ENCODE assay signal across 8 cellular contexts in genomic region chr18:35267809-35268208, GRCh38. TPM values are rescaled to one million over a fixed set of nuclear protein-coding genes. Genes with fewer than 3 reads are reported as not detected.
DNase-seq lines count a peak whose midpoint lies in the region; ATAC-seq, FAIRE-seq and TF ChIP-seq lines count a peak whose summit lies in the region.

No MANE protein-coding gene starts in this region.

- no peaks in the 10 kb centered on the region for H4K20me1 ChIP-seq in GM12878 (ENCODE audit: control insufficient read depth, insufficient read depth)

- POLR2A ChIA-PET in activated CD4-positive, alpha-beta T cell treated with anti-CD3 and anti-CD28 coated beads for 36 hours (lab: Charles Lee) = interaction anchor here (1.0 kb wide), 1 partner anchor 22 kb away, joined by 4 read pairs; the partner anchor contains the start of gene ZSCAN30
- POLR2A ChIA-PET in GM12878 (lab: Charles Lee) = interaction anchor here (0.7 kb wide), 1 partner anchor 22 kb away, joined by 3 read pairs; the partner anchor contains the start of gene ZSCAN30

- peak overlapping the region; percentile 80 for H3K4me3 Mint-ChIP-seq in activated CD4-positive, alpha-beta T cell treated with anti-CD3 and anti-CD28 coated beads for 36 hours

- no peak for TF ChIP-seq POLR2A in GM12878 (IDR thresholded peaks at IDR 0.05; ENCODE audit: low read depth, low read length)
- TF ChIP-seq POLR2A in right lobe of liver (IDR thresholded peaks at IDR 0.05) = no peak
- no peak for TF ChIP-seq POLR2A in thyroid gland (IDR thresholded peaks at IDR 0.05)
- no peak for TF ChIP-seq POLR2A in GM18505 (IDR thresholded peaks at IDR 0.05; ENCODE audit: borderline replicate concordance, extremely low read depth, insufficient read depth, insufficient read length)

- H3K36me3 ChIP-seq in GM12878 (ENCODE audit: control insufficient read depth in 2 of 2, insufficient read depth in 2 of 2, low read length in 1 of 2) = 0 out of 4 replicates have a peak, but pooled peaks cover 0 to 1% of the 10 kb centered on the region in 2 experiments
- no peaks in the 10 kb centered on the region for H3K36me3 ChIP-seq in right lobe of liver
- peaks cover 0 to 6% of the 10 kb centered on the region in 2 donors for H3K36me3 ChIP-seq in thyroid gland

- WGBS in GM12878 (ENCODE audit: insufficient coverage, insufficient replicate concordance, low lambda C conversion rate, missing lambda C conversion rate) = 72% methylated on average over 30 of the region's 30 CpGs
- WGBS in right lobe of liver (ENCODE audit: insufficient coverage, low coverage, low lambda C conversion rate, missing lambda C conversion rate) = 29% methylated on average over 22 of the region's 30 CpGs
- WGBS in thyroid gland, 2 donors = 57 to 65% methylated on average over 25 to 30 of the region's 30 CpGs

- ATAC-seq in activated CD4-positive, alpha-beta T cell treated with anti-CD3 and anti-CD28 coated beads for 36 hours = no peak
- no peak for ATAC-seq in GM12878
- peak in 3 of 4 donors; percentile 14 to 31 (median 17) for ATAC-seq in right lobe of liver
- ATAC-seq in GM18505 (IDR thresholded peaks at IDR 0.05; ENCODE audit: unreplicated experiment) = no peak

- H3K4me1 ChIP-seq in GM12878 (ENCODE audit: control insufficient read depth, insufficient read depth, low read length) (no peaks in the 10 kb centered on the region), right lobe of liver (no peaks in the 10 kb centered on the region), thyroid gland (peaks cover 0 to 6% of the 10 kb centered on the region in 2 donors)

- H3K9me3 ChIP-seq in GM12878 (replicated peaks; ENCODE audit: control insufficient read depth, insufficient read depth, low read length) (peaks cover 11% of the 10 kb centered on the region; the same call in 2 of the 3 replicates), right lobe of liver (peaks cover 0 to 6% (median 0%) of the 10 kb centered on the region in 4 donors), thyroid gland (no peaks in the 10 kb centered on the region)

- H3K9me3 Mint-ChIP-seq in activated CD4-positive, alpha-beta T cell treated with anti-CD3 and anti-CD28 coated beads for 36 hours (ENCODE audit: low read depth) = peaks cover 13% of the 10 kb centered on the region

- in situ Hi-C loops in GM12878 (cut with MboI) = no loop called here

- SMC1A ChIA-PET in GM12878 (lab: Charles Lee; ENCODE audit: uncharacterized antibody, unreplicated experiment) = no interaction called here

- peak overlapping the region; percentile 30; the same call in 1 of the 2 replicates for H3K4me2 ChIP-seq in GM12878 (ENCODE audit: control insufficient read depth, insufficient read depth)

- H3K27me3 Mint-ChIP-seq in activated CD4-positive, alpha-beta T cell treated with anti-CD3 and anti-CD28 coated beads for 36 hours = no peaks in the 10 kb centered on the region

- H3K27me3 ChIP-seq in GM12878 (replicated peaks in 1 of 2; ENCODE audit: control insufficient read depth in 2 of 2, insufficient read depth in 2 of 2, low read length in 1 of 2) (no peaks in the 10 kb centered on the region), right lobe of liver (no peaks in the 10 kb centered on the region), thyroid gland (no peaks in the 10 kb centered on the region)

- intact Hi-C loops in activated CD4-positive, alpha-beta T cell treated with anti-CD3 and anti-CD28 coated beads for 36 hours (cut with DNase I, micrococcal nuclease) = loop anchor here (1.0 to 2.0 kb wide), 5 partner anchors 21 to 76 kb away; partner anchors contain the start of genes ZNF397 (in 2 of the 2), ZNF24 (in 1 of the 2) and ZSCAN30 (in 1 of the 2)
- intact Hi-C loops in GM12878 (cut with micrococcal nuclease; ENCODE audit: unreplicated experiment) (no loop called here), right lobe of liver (cut with DNase I) (no loop called here), thyroid gland (cut with DNase I) (no loop called here)

- FAIRE-seq in GM12878 (lab: Jason Lieb, UNC) = no peak

- TF ChIP-seq CTCF in GM12878 (IDR thresholded peaks at IDR 0.05 in 2 of 3, conservative IDR thresholded peaks at IDR 0.05 in 1 of 3; ENCODE audit: control insufficient read depth in 2 of 3, extremely low read depth in 1 of 3, insufficient read depth in 1 of 3, low read depth in 3 of 3, low read length in 3 of 3) (no peak), right lobe of liver (IDR thresholded peaks at IDR 0.05) (no peak), thyroid gland (IDR thresholded peaks at IDR 0.05) (no peak)

- H2AFZ ChIP-seq in GM12878 (ENCODE audit: control insufficient read depth, low read depth, low read length) = no peak overlapping the region

- peaks cover 37% of the 10 kb centered on the region for H3K36me3 Mint-ChIP-seq in activated CD4-positive, alpha-beta T cell treated with anti-CD3 and anti-CD28 coated beads for 36 hours (ENCODE audit: low read depth)

- no peak overlapping the region for H3K9ac ChIP-seq in GM12878 (ENCODE audit: control insufficient read depth, insufficient read depth, low read length)

- peak; percentile 24 for DNase-seq in activated CD4-positive, alpha-beta T cell treated with anti-CD3 and anti-CD28 coated beads for 36 hours
- no peak for DNase-seq in activated CD4-positive, alpha-beta T cell treated with anti-CD3 and anti-CD28 coated beads, Interleukin-2, amount 50 U/mL, for 1 hour
- no peak for DNase-seq in GM12878 (ENCODE audit: low read depth, low spot score)
- DNase-seq in right lobe of liver = peak in 2 of 3 donors; percentile 46 to 50
- peak; percentile 29 to 38 for DNase-seq in thyroid gland
- DNase-seq in putamen (ENCODE audit: low spot score) = no peak
- no peak for DNase-seq in NCI-H2107 treated with DMSO at 0.1 percent for 48 hours (lab: John Stamatoyannopoulos, UW; ENCODE audit: unreplicated experiment)

- RAD21 ChIA-PET in GM12878 (lab: Charles Lee; ENCODE audit: unreplicated experiment) = no interaction called here

- CTCF ChIA-PET in activated CD4-positive, alpha-beta T cell treated with anti-CD3 and anti-CD28 coated beads for 36 hours (lab: Charles Lee) = interaction anchor here (0.7 to 2.0 kb wide), 2 partner anchors 21 to 87 kb away, joined by 5 to 9 read pairs; no protein-coding TSS in a partner anchor
- CTCF ChIA-PET in GM12878 (lab: Yijun Ruan, JAX) = no interaction called here

- no peak for TF ChIP-seq RAD21 in GM12878 (IDR thresholded peaks at IDR 0.05; ENCODE audit: insufficient read depth, low read depth, low read length)

- no peak overlapping the region for H3K4me3 ChIP-seq in GM12878
- peak overlapping the region; percentile 37 to 57 (median 46) for H3K4me3 ChIP-seq in right lobe of liver
- H3K4me3 ChIP-seq in thyroid gland (replicated peaks in 1 of 3) = peak overlapping the region in 2 of 3 donors; percentile 60 to 70

- H3K79me2 ChIP-seq in GM12878 (ENCODE audit: control insufficient read depth, insufficient read depth, low read length) = no peaks in the 10 kb centered on the region

- no peak for TF ChIP-seq EP300 in GM12878 (IDR thresholded peaks at IDR 0.05; ENCODE audit: borderline replicate concordance in 1 of 2, control insufficient read depth in 1 of 2, low read depth in 2 of 2, low read length in 2 of 2)

- no TSS peak for BruUV-seq in GM12878 (replicated peaks; lab: Mats Ljungman, UMichigan)

- H3K27ac ChIP-seq in GM12878 (ENCODE audit: control insufficient read depth, insufficient read depth) (no peak overlapping the region), right lobe of liver (peak overlapping the region in 2 of 3 donors; percentile 33 to 37), thyroid gland (peak overlapping the region; percentile 63 to 80 (median 76))

- H3K27ac Mint-ChIP-seq in activated CD4-positive, alpha-beta T cell treated with anti-CD3 and anti-CD28 coated beads for 36 hours = peak overlapping the region; percentile 51

- peaks cover 21% of the 10 kb centered on the region for H3K4me1 Mint-ChIP-seq in activated CD4-positive, alpha-beta T cell treated with anti-CD3 and anti-CD28 coated beads for 36 hours

RNA-seq across cellular contexts. Expression of gene ZSCAN30, which starts 22.2 kb away (rescaled TPM):
- total RNA-seq in activated CD4-positive, alpha-beta T cell treated with anti-CD3 and anti-CD28 coated beads for 36 hours = 10 to 100 TPM; 24.2 to 25.4 TPM
- 77.9 and 85.4 TPM in 2 replicates for total RNA-seq in GM12878 (2013; cell fraction: nucleolus; rRNA removed)
- total RNA-seq in GM12878 (2014; rRNA removed) = 15.0 and 17.9 TPM in 2 replicates
- total RNA-seq in GM12878 (2014; rRNA removed; fragmentation: Illumina TruSeq; extraction: Trizol) = 12.7 and 15.2 TPM in 2 replicates
- total RNA-seq in GM12878 (2021) = 10.5 and 12.3 TPM in 2 replicates
- polyA plus RNA-seq in GM12878 (2011; ENCODE audit: low read depth) = 10.1 TPM
- 10.0 and 15.7 TPM in 2 replicates for polyA plus RNA-seq in GM12878 (2011; rRNA removed)
- 4.0 and 5.0 TPM in 2 replicates for polyA plus RNA-seq in GM12878 (2011; cell fraction: cytosol; rRNA removed)
- 34.7 and 39.1 TPM in 2 replicates for polyA plus RNA-seq in GM12878 (2011; cell fraction: nucleus; rRNA removed)
- polyA plus RNA-seq in GM12878 (2012) = 12.1 and 15.9 TPM in 2 replicates
- 15.7 and 18.8 TPM in 2 replicates for polyA plus RNA-seq in GM12878 (2014; fragmentation: Illumina TruSeq; extraction: Trizol)
- 1 to 10 TPM; 2.7 to 3.2 TPM for polyA plus RNA-seq in GM12878 (2014; fragmentation: Nextera tagmentation; extraction: Ambion mirVana)
- polyA plus RNA-seq in GM12878 (2014; rRNA removed) = 11.9 and 13.6 TPM in 2 replicates
- 10 to 100 TPM; 10.0 to 10.1 TPM for polyA plus RNA-seq in GM12878 (2016; fragmentation: Nextera tagmentation; extraction: Ambion mirVana)
- polyA minus RNA-seq in GM12878 (2011; rRNA and poly(A)+ RNA removed) = 10.6 and 12.9 TPM in 2 replicates
- polyA minus RNA-seq in GM12878 (2011; cell fraction: cytosol; rRNA and poly(A)+ RNA removed) = 2.7 and 4.2 TPM in 2 replicates
- polyA minus RNA-seq in GM12878 (2011; cell fraction: nucleus; rRNA and poly(A)+ RNA removed) = 15.6 and 16.7 TPM in 2 replicates
- total RNA-seq in right lobe of liver = 1 to 10 TPM; 4.3 to 6.0 (median 5.0) TPM
- total RNA-seq in thyroid gland = 10 to 100 TPM; 33.7 to 49.6 (median 41.8) TPM

RNA-seq across cellular contexts. Expression of gene ZNF397, which starts 27.0 kb away (rescaled TPM):
- total RNA-seq in activated CD4-positive, alpha-beta T cell treated with anti-CD3 and anti-CD28 coated beads for 36 hours = 10 to 100 TPM; 21.3 to 21.9 TPM
- total RNA-seq in GM12878 (2013; cell fraction: nucleolus; rRNA removed) = 57.9 and 59.1 TPM in 2 replicates
- total RNA-seq in GM12878 (2014; rRNA removed) = 9.9 and 12.9 TPM in 2 replicates
- 13.3 and 13.9 TPM in 2 replicates for total RNA-seq in GM12878 (2014; rRNA removed; fragmentation: Illumina TruSeq; extraction: Trizol)
- total RNA-seq in GM12878 (2021) = 11.2 and 11.6 TPM in 2 replicates
- 7.7 TPM for polyA plus RNA-seq in GM12878 (2011; ENCODE audit: low read depth)
- polyA plus RNA-seq in GM12878 (2011; rRNA removed) = 12.7 and 17.3 TPM in 2 replicates
- polyA plus RNA-seq in GM12878 (2011; cell fraction: cytosol; rRNA removed) = 5.6 and 8.2 TPM in 2 replicates
- polyA plus RNA-seq in GM12878 (2011; cell fraction: nucleus; rRNA removed) = 16.0 and 16.7 TPM in 2 replicates
- polyA plus RNA-seq in GM12878 (2012) = 8.1 and 12.3 TPM in 2 replicates
- 12.5 and 23.3 TPM in 2 replicates for polyA plus RNA-seq in GM12878 (2014; fragmentation: Illumina TruSeq; extraction: Trizol)
- 1 to 10 TPM; 5.2 to 5.3 TPM for polyA plus RNA-seq in GM12878 (2014; fragmentation: Nextera tagmentation; extraction: Ambion mirVana)
- 12.2 and 13.6 TPM in 2 replicates for polyA plus RNA-seq in GM12878 (2014; rRNA removed)
- 1 to 10 TPM; 9.3 to 9.9 TPM for polyA plus RNA-seq in GM12878 (2016; fragmentation: Nextera tagmentation; extraction: Ambion mirVana)
- 9.6 and 11.8 TPM in 2 replicates for polyA minus RNA-seq in GM12878 (2011; rRNA and poly(A)+ RNA removed)
- 4.1 and 4.3 TPM in 2 replicates for polyA minus RNA-seq in GM12878 (2011; cell fraction: cytosol; rRNA and poly(A)+ RNA removed)
- 18.1 TPM in 2 replicates for polyA minus RNA-seq in GM12878 (2011; cell fraction: nucleus; rRNA and poly(A)+ RNA removed)
- 10 to 100 TPM in 4 of 6 experiments, 1 to 10 TPM in 2; 9.1 to 13.1 (median 10.9) TPM for total RNA-seq in right lobe of liver
- total RNA-seq in thyroid gland = 10 to 100 TPM; 30.8 to 52.8 (median 36.8) TPM

Comparison
In these comparisons a context has a peak if more than half of its experiments do, and no peak if none do; other contexts are left out.
1. DNase-seq: peak in activated CD4-positive, alpha-beta T cell treated with anti-CD3 and anti-CD28 coated beads for 36 hours (single experiment), right lobe of liver (2 of 3) and thyroid gland (2 of 2); none in activated CD4-positive, alpha-beta T cell treated with anti-CD3 and anti-CD28 coated beads, Interleukin-2, amount 50 U/mL, for 1 hour (single experiment), GM12878 (single experiment), putamen (single experiment) and NCI-H2107 treated with DMSO at 0.1 percent for 48 hours (single experiment).
2. ATAC-seq: peak in right lobe of liver (3 of 4); none in activated CD4-positive, alpha-beta T cell treated with anti-CD3 and anti-CD28 coated beads for 36 hours (single experiment), GM12878 (single experiment) and GM18505 (single experiment).
3. intact Hi-C loops: an anchor here in activated CD4-positive, alpha-beta T cell treated with anti-CD3 and anti-CD28 coated beads for 36 hours (1.0 to 2.0 kb wide); none called in GM12878, right lobe of liver and thyroid gland.